In genomic region chr4:84499065-84499982, GRCh38 we compare ENCODE assay signal across 8 cellular contexts. TPM values are rescaled to one million over a fixed set of nuclear protein-coding genes. Genes with fewer than 3 reads are reported as not detected.
A peak's percentile ranks its signal among the peaks of the same experiment; 100 is the strongest.
DNase-seq lines count a peak whose midpoint lies in the region; ATAC-seq and TF ChIP-seq lines count a peak whose summit lies in the region.

NKX6-1 (minus strand) TSS chr4:84499292; CDS start chr4:84498228, 1,064 bp downstream.

- peak; percentile 81 for ATAC-seq in SK-N-SH treated with all-trans-retinoic acid at 6 μM for 48 hours
- no peak for ATAC-seq in HG03520 (IDR thresholded peaks at IDR 0.05; ENCODE audit: unreplicated experiment)

- H3K4me3 ChIP-seq in Caco-2 (ENCODE audit: low read depth, low read length): peak within 1 kb of the TSS; percentile 34
- H3K4me3 ChIP-seq in Jurkat, Clone E6-1 (ENCODE audit: low read length): peak within 1 kb of the TSS; percentile 52
- H3K4me3 ChIP-seq in epithelial cell of proximal tubule (ENCODE audit: low read depth, low read length): peak within 1 kb of the TSS; percentile 23

- no peak within 1 kb of the TSS for H3K27ac Mint-ChIP-seq in Caco-2 (ENCODE audit: unreplicated experiment)
- H3K27ac Mint-ChIP-seq in mesothelial cell of epicardium: peak within 1 kb of the TSS; percentile 47
- peak within 1 kb of the TSS; percentile 89 for H3K27ac Mint-ChIP-seq in type B pancreatic cell

- H3K9me3 Mint-ChIP-seq in Caco-2 (ENCODE audit: unreplicated experiment) (no peaks in the 10 kb centered on the region), mesothelial cell of epicardium (no peaks in the 10 kb centered on the region), type B pancreatic cell (no peaks in the 10 kb centered on the region)

- DNase-seq in Caco-2 (peak; percentile 83 to 88), epithelial cell of proximal tubule (ENCODE audit: low read depth) (no peak), mesothelial cell of epicardium (ENCODE audit: low spot score in 2 of 2, unreplicated experiment in 2 of 2) (peak; percentile 70 to 79), type B pancreatic cell (ENCODE audit: extremely low spot score, unreplicated experiment) (peak; percentile 88), G401 (ENCODE audit: low spot score) (no peak)
- no peak for DNase-seq in Jurkat, Clone E6-1 (ENCODE audit: low read depth, low spot score)

- no peak for TF ChIP-seq CTCF in Caco-2 (IDR thresholded peaks at IDR 0.05; ENCODE audit: insufficient read depth in 1 of 2, low read depth in 1 of 2, low read length in 1 of 2, severe bottlenecking in 1 of 2, unreplicated experiment in 1 of 2)
- TF ChIP-seq CTCF in epithelial cell of proximal tubule (conservative IDR thresholded peaks at IDR 0.05; ENCODE audit: low read depth, low read length): no peak
- no peak for TF ChIP-seq CTCF in mesothelial cell of epicardium (IDR thresholded peaks at IDR 0.05; ENCODE audit: unreplicated experiment)
- TF ChIP-seq CTCF in type B pancreatic cell (conservative IDR thresholded peaks at IDR 0.05): no peak

- H3K4me1 ChIP-seq in Caco-2: no peaks in the 10 kb centered on the region

- in situ Hi-C loops in G401 (cut with HindIII; ENCODE audit: low sequenced_read_pairs): no loop called here

- POLR2A ChIA-PET in Caco-2 (lab: Charles Lee): no interaction called here

- no TSS peak for BruUV-seq in Caco-2 (replicated peaks; lab: Mats Ljungman, UMichigan)

- no peaks in the 10 kb centered on the region for H3K36me3 ChIP-seq in Caco-2 (ENCODE audit: control insufficient read depth, insufficient read depth, low read length)

- peaks cover 10% of the 10 kb centered on the region for H3K27me3 Mint-ChIP-seq in Caco-2 (ENCODE audit: insufficient read depth, unreplicated experiment)
- peaks cover 98% of the 10 kb centered on the region for H3K27me3 Mint-ChIP-seq in mesothelial cell of epicardium (ENCODE audit: low read depth)
- H3K27me3 Mint-ChIP-seq in type B pancreatic cell: peaks cover 93% of the 10 kb centered on the region

- H3K9me3 ChIP-seq in Caco-2: no peaks in the 10 kb centered on the region

- H3K4me1 Mint-ChIP-seq in Caco-2 (ENCODE audit: low read depth, unreplicated experiment): peaks cover 6% of the 10 kb centered on the region
- peaks cover 27% of the 10 kb centered on the region for H3K4me1 Mint-ChIP-seq in mesothelial cell of epicardium
- peaks cover 25% of the 10 kb centered on the region for H3K4me1 Mint-ChIP-seq in type B pancreatic cell (ENCODE audit: unreplicated experiment)

- H3K36me3 Mint-ChIP-seq in Caco-2 (ENCODE audit: insufficient read depth, unreplicated experiment): no peaks in the 10 kb centered on the region
- H3K36me3 Mint-ChIP-seq in mesothelial cell of epicardium: no peaks in the 10 kb centered on the region
- H3K36me3 Mint-ChIP-seq in type B pancreatic cell: peaks cover 17% of the 10 kb centered on the region

- CTCF ChIA-PET in Caco-2 (lab: Charles Lee): interaction anchor here (0.6 to 0.7 kb wide), 3 partner anchors 11 to 135 kb away, joined by 3 to 8 read pairs (median 7); no protein-coding TSS in a partner anchor

- peak within 1 kb of the TSS; percentile 79 for H3K4me3 Mint-ChIP-seq in Caco-2 (ENCODE audit: unreplicated experiment)
- peak within 1 kb of the TSS; percentile 72 for H3K4me3 Mint-ChIP-seq in mesothelial cell of epicardium
- peak within 1 kb of the TSS; percentile 92 for H3K4me3 Mint-ChIP-seq in type B pancreatic cell

- intact Hi-C loops in Caco-2 (cut with micrococcal nuclease; ENCODE audit: unreplicated experiment): no loop called here

- no peaks in the 10 kb centered on the region; the same call in 1 of the 2 replicates for H3K27me3 ChIP-seq in Caco-2 (replicated peaks; ENCODE audit: control insufficient read depth, insufficient read depth, low read length)

TF ChIP-seq in SK-N-SH treated with all-trans-retinoic acid at 6 μM for 48 hours, 23 proteins besides CTCF, POLR2A, EP300 and RAD21:
- TF ChIP-seq GLIS3 (CRISPR knock-in tag; IDR thresholded peaks at IDR 0.05): no peak
- no peak for TF ChIP-seq ESRRG (CRISPR knock-in tag; IDR thresholded peaks at IDR 0.05)
- TF ChIP-seq PPARA (CRISPR knock-in tag; IDR thresholded peaks at IDR 0.05; ENCODE audit: borderline replicate concordance): no peak
- no peak for TF ChIP-seq TSHZ2 (CRISPR knock-in tag; IDR thresholded peaks at IDR 0.05)
- TF ChIP-seq ZNF8 (CRISPR knock-in tag; IDR thresholded peaks at IDR 0.05): no peak
- TF ChIP-seq BACH2 (CRISPR knock-in tag; IDR thresholded peaks at IDR 0.05; ENCODE audit: borderline replicate concordance): no peak
- TF ChIP-seq SNAI2 (CRISPR knock-in tag; IDR thresholded peaks at IDR 0.05): no peak
- TF ChIP-seq ARNTL (CRISPR knock-in tag; IDR thresholded peaks at IDR 0.05; ENCODE audit: borderline replicate concordance, low read depth): no peak

RNA-seq across cellular contexts. Expression of gene NKX6-1, which starts in this region (rescaled TPM):
- total RNA-seq in Caco-2 (2022) (0.14 TPM in 1 of 2 replicates, not detected in the other), epithelial cell of proximal tubule (not detected in 2 replicates), mesothelial cell of epicardium (not detected in 3 replicates), type B pancreatic cell (ENCODE audit: low replicate concordance) (14.4 and 14.9 TPM in 2 replicates)
- 1.4 TPM for polyA plus RNA-seq in Jurkat, Clone E6-1 (2012; ENCODE audit: insufficient read depth, insufficient read length)
- total RNA-seq in G401 (2014; rRNA removed; shearing (Covaris generic)): not detected in 2 replicates

Comparison
In these comparisons a context has a peak if more than half of its experiments do, and no peak if none do; other contexts are left out.
1. RNA of gene NKX6-1 (total RNA-seq): 14.4 to 14.9 TPM in type B pancreatic cell; 0.14 TPM in Caco-2, not detected in epithelial cell of proximal tubule, not detected in mesothelial cell of epicardium and not detected in G401; every median in the first group is over 10 times any median in the second.
2. Peak in DNase-seq and H3K4me3 ChIP-seq in Caco-2; RNA of the gene not detected or under 1 TPM.
3. Peak in DNase-seq in mesothelial cell of epicardium; RNA of the gene not detected or under 1 TPM.
4. Peak in every context shown above with its lines, with median percentiles within 50 percentile points of each other: H3K4me3 ChIP-seq and H3K4me3 Mint-ChIP-seq.